In genomic region chr7:29289156-29290021, GRCh38 we compare ENCODE assay signal across 8 cellular contexts.
DNase-seq lines count a peak whose midpoint lies in the region; ATAC-seq and TF ChIP-seq lines count a peak whose summit lies in the region.

No MANE protein-coding gene starts in this region.

- no peaks in the 10 kb centered on the region for H3K9me2 ChIP-seq in SK-N-SH

- H3K4me3 ChIP-seq in AG10803 (ENCODE audit: low read length) (no peak overlapping the region), SK-N-SH (ENCODE audit: low read depth in 2 of 2, low read length in 1 of 2) (no peak overlapping the region), HAP-1 (no peak overlapping the region)

- 69% methylated on average over 15 of the region's 15 CpGs for WGBS in SK-N-SH (ENCODE audit: low lambda C conversion rate)

- POLR2A ChIA-PET in SK-N-SH (lab: Yijun Ruan, JAX): no interaction called here

- TF ChIP-seq EP300 in SK-N-SH (IDR thresholded peaks at IDR 0.05; ENCODE audit: borderline replicate concordance in 1 of 2, low read depth in 1 of 2, low read length in 1 of 2): peak in 1 of 2 experiments; percentile 22; a peak in 1 of 4 replicates

- H3K27me3 ChIP-seq in SK-N-SH (ENCODE audit: insufficient read depth) (no peaks in the 10 kb centered on the region), HAP-1 (ENCODE audit: low read depth) (0 out of 2 replicates have a peak, but pooled peaks cover 2% of the 10 kb centered on the region)

- CTCF ChIA-PET in SK-N-SH (lab: Yijun Ruan, JAX): interaction anchor here (0.8 to 2.3 kb wide), 4 partner anchors 56 to 362 kb away, joined by 3 to 9 read pairs (median 5); no protein-coding TSS in a partner anchor

- H3F3A ChIP-seq in SK-N-SH (replicated peaks; ENCODE audit: insufficient read depth): no peaks in the 10 kb centered on the region

- no peaks in the 10 kb centered on the region for H4K20me1 ChIP-seq in SK-N-SH (ENCODE audit: insufficient read depth)

- no peak overlapping the region for H3K9ac ChIP-seq in SK-N-SH

- no peak for TF ChIP-seq RAD21 in SK-N-SH (IDR thresholded peaks at IDR 0.05; ENCODE audit: low read length)

- TF ChIP-seq CTCF in AG10803 (conservative IDR thresholded peaks at IDR 0.05; ENCODE audit: low read length) (no peak), SK-N-SH (IDR thresholded peaks at IDR 0.05) (no peak)

- no peak overlapping the region for H3K4me2 ChIP-seq in SK-N-SH

- in situ Hi-C loops in HAP-1 (cut with MboI; ENCODE audit: low sequenced_read_pairs): no loop called here

- no peaks in the 10 kb centered on the region for H3K79me2 ChIP-seq in SK-N-SH (ENCODE audit: insufficient read depth)

- ATAC-seq in GM19372 (IDR thresholded peaks at IDR 0.05; ENCODE audit: low read depth, unreplicated experiment): peak; percentile 61
- ATAC-seq in HG03457 (IDR thresholded peaks at IDR 0.05; ENCODE audit: unreplicated experiment): peak; percentile 63

- no peak overlapping the region for H2AFZ ChIP-seq in SK-N-SH (ENCODE audit: low read depth)

- peak; percentile 3 for DNase-seq in AG10803 (ENCODE audit: low read depth)
- no peak for DNase-seq in SK-N-SH
- DNase-seq in medulla oblongata (ENCODE audit: extremely low spot score): peak; percentile 80
- no peak for DNase-seq in SKM-1 (lab: John Stamatoyannopoulos, UW; ENCODE audit: unreplicated experiment)
- no peak for DNase-seq in T1000 (lab: John Stamatoyannopoulos, UW)
- no peak for DNase-seq in HAP-1 (ENCODE audit: low spot score in 2 of 2)

- H3K36me3 ChIP-seq in SK-N-SH (replicated peaks in 1 of 2; ENCODE audit: control insufficient read depth in 1 of 2, insufficient read depth in 2 of 2, low read length in 1 of 2) (no peaks in the 10 kb centered on the region), HAP-1 (replicated peaks) (no peaks in the 10 kb centered on the region)

- no peak overlapping the region for H3K27ac ChIP-seq in SK-N-SH (ENCODE audit: low read depth in 2 of 2, low read length in 1 of 2)

- peaks cover 13% of the 10 kb centered on the region in 2 experiments; a peak in 2 of 4 replicates for H3K4me1 ChIP-seq in SK-N-SH (ENCODE audit: control insufficient read depth in 1 of 2, insufficient read depth in 2 of 2, low read depth in 1 of 2, low read length in 1 of 2)
- H3K4me1 ChIP-seq in HAP-1: peaks cover 6% of the 10 kb centered on the region; the same call in 1 of the 2 replicates

- H3K9me3 ChIP-seq in SK-N-SH (no peaks in the 10 kb centered on the region), HAP-1 (no peaks in the 10 kb centered on the region; the same call in 1 of the 2 replicates)

TF ChIP-seq in SK-N-SH, 30 proteins besides CTCF, POLR2A, EP300 and RAD21:
- TF ChIP-seq NFIC (IDR thresholded peaks at IDR 0.05; ENCODE audit: borderline replicate concordance) (0 out of 2 replicates have a peak, but pooled peaks have one; percentile 24), GATA2 (CRISPR knock-in tag; IDR thresholded peaks at IDR 0.05) (peak; percentile 40; the same call in 1 of the 2 replicates), CHD2 (IDR thresholded peaks at IDR 0.05; ENCODE audit: low read length, partially characterized antibody) (no peak), MXI1 (IDR thresholded peaks at IDR 0.05; ENCODE audit: low read depth, low read length) (no peak), RXRA (IDR thresholded peaks at IDR 0.05; ENCODE audit: borderline replicate concordance, low read depth) (no peak), MAX (IDR thresholded peaks at IDR 0.05; ENCODE audit: low read depth) (no peak), FOSL2 (IDR thresholded peaks at IDR 0.05; ENCODE audit: borderline replicate concordance, low read depth) (no peak), ELF1 (IDR thresholded peaks at IDR 0.05) (no peak), TEAD4 (IDR thresholded peaks at IDR 0.05; ENCODE audit: borderline replicate concordance, insufficient read depth) (no peak), SMC3 (IDR thresholded peaks at IDR 0.05; ENCODE audit: low read depth, low read length) (no peak), RCOR1 (IDR thresholded peaks at IDR 0.05; ENCODE audit: low read length) (peak; percentile 68; the same call in 1 of the 2 replicates), RFX5 (IDR thresholded peaks at IDR 0.05; ENCODE audit: low read length) (no peak)

Comparison
In these comparisons a context has a peak if more than half of its experiments do, and no peak if none do; other contexts are left out.
1. DNase-seq: peak in AG10803 (single experiment) and medulla oblongata (single experiment); none in SK-N-SH (single experiment), SKM-1 (single experiment), T1000 (single experiment) and HAP-1 (0 of 2).